In the genomic region with DNA sequence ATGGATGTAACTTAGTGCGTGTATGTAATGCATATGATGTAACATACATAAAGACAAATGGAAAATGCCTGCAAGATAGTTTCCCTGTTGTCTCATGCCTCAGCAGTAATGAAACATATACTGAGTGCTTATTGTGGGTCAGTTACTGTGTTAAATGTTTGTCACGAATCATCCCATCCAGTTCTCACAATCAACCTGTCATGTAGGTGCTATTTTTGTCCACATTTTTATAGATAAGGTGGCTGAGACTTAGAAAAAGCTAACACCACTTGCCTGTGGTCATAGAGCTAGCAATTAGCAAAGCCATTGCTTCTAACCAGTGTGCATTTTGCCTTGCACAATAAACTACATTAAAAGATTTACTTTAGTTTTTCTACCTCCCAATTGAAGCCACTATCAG, we compare ENCODE assay signal across 26 cellular contexts.
DNase-seq lines count a peak whose midpoint lies in the region; ATAC-seq, FAIRE-seq and TF ChIP-seq lines count a peak whose summit lies in the region.
"Had no signal": no experiment of that assay in that cellular context is flagged by ENCODE, and none has a peak within 500 bp of the region (broad histone marks: within the 10 kb centered on the region; RNA-seq: fewer than 3 reads in every experiment).

No MANE protein-coding gene starts in this region.

- no peaks in the 10 kb centered on the region for H3K27me3 Mint-ChIP-seq in activated naive CD4-positive, alpha-beta T cell treated with anti-CD3 and anti-CD28 coated beads for 36 hours (ENCODE audit: low read depth)
- no peaks in the 10 kb centered on the region for H3K27me3 Mint-ChIP-seq in activated T-cell treated with anti-CD3 and anti-CD28 coated beads, Interleukin-2, amount 50 U/mL, for 72 hours (ENCODE audit: low read depth)
- H3K27me3 Mint-ChIP-seq: CD4-positive, CD25-positive, alpha-beta regulatory T cell had no signal

- TF ChIP-seq EP300 in GM12878 (IDR thresholded peaks at IDR 0.05; ENCODE audit: borderline replicate concordance in 1 of 2, control insufficient read depth in 1 of 2, low read depth in 2 of 2, low read length in 2 of 2) (no peak), neural cell (conservative IDR thresholded peaks at IDR 0.05; ENCODE audit: poor library complexity, severe bottlenecking) (no peak)

- H3K27me3 ChIP-seq in GM12878 (replicated peaks in 1 of 2; ENCODE audit: control insufficient read depth in 2 of 2, insufficient read depth in 2 of 2, low read length in 1 of 2) = no peaks in the 10 kb centered on the region
- no peaks in the 10 kb centered on the region for H3K27me3 ChIP-seq in neural cell (ENCODE audit: insufficient read depth, low read depth, low read length)
- H3K27me3 ChIP-seq: BE2C had no signal

- H3K36me3 ChIP-seq in HEK293 (ENCODE audit: control insufficient read depth in 2 of 2, insufficient read depth in 1 of 2, low read length in 2 of 2) = no peaks in the 10 kb centered on the region
- no peaks in the 10 kb centered on the region for H3K36me3 ChIP-seq in GM12878 (ENCODE audit: control insufficient read depth in 2 of 2, insufficient read depth in 2 of 2, low read length in 1 of 2)
- H3K36me3 ChIP-seq in neural cell (ENCODE audit: insufficient read depth, low read length) = no peaks in the 10 kb centered on the region
- H3K36me3 ChIP-seq: BE2C had no signal

- intact Hi-C loops in GM12878 (cut with micrococcal nuclease; ENCODE audit: unreplicated experiment) = no loop called here
- intact Hi-C loops in left cardiac atrium (cut with DNase I) = no loop called here
- intact Hi-C loops in activated naive CD4-positive, alpha-beta T cell treated with anti-CD3 and anti-CD28 coated beads for 36 hours (cut with micrococcal nuclease) = no loop called here

- no peak for TF ChIP-seq CTCF in HEK293 (tag by site-specific recombination; IDR thresholded peaks at IDR 0.05)
- TF ChIP-seq CTCF in GM12878 (IDR thresholded peaks at IDR 0.05 in 2 of 3, conservative IDR thresholded peaks at IDR 0.05 in 1 of 3; ENCODE audit: control insufficient read depth in 2 of 3, extremely low read depth in 1 of 3, insufficient read depth in 1 of 3, low read depth in 3 of 3, low read length in 3 of 3) = no peak
- no peak for TF ChIP-seq CTCF in neural cell (IDR thresholded peaks at IDR 0.05; ENCODE audit: poor library complexity, severe bottlenecking)

- no peak for TF ChIP-seq POLR2A in GM12878 (IDR thresholded peaks at IDR 0.05; ENCODE audit: low read depth, low read length)

- SMC1A ChIA-PET in GM12878 (lab: Charles Lee; ENCODE audit: uncharacterized antibody, unreplicated experiment) = interaction anchor here (1.7 kb wide), 1 partner anchor 26 kb away, joined by 4 read pairs; no protein-coding TSS in a partner anchor

- H3K4me3 ChIP-seq in HEK293 (ENCODE audit: low read depth, low read length) (no peak overlapping the region), GM12878 (no peak overlapping the region), neural cell (ENCODE audit: low read length) (no peak overlapping the region)

- H3K27ac ChIP-seq in HEK293 (ENCODE audit: extremely low read depth, low read depth, low read length) (no peak overlapping the region), GM12878 (ENCODE audit: control insufficient read depth, insufficient read depth) (no peak overlapping the region), neural cell (ENCODE audit: low read length) (no peak overlapping the region)

- H2AFZ ChIP-seq in GM12878 (ENCODE audit: control insufficient read depth, low read depth, low read length) = no peak overlapping the region
- H2AFZ ChIP-seq in neural cell (ENCODE audit: low read depth, low read length) = no peak overlapping the region

- in situ Hi-C loops in GM12878 (cut with MboI) = no loop called here

- BruUV-seq in GM12878 (replicated peaks; lab: Mats Ljungman, UMichigan) = no TSS peak

- no peak overlapping the region for H3K27ac Mint-ChIP-seq in activated naive CD4-positive, alpha-beta T cell treated with anti-CD3 and anti-CD28 coated beads for 36 hours
- no peak overlapping the region for H3K27ac Mint-ChIP-seq in activated T-cell treated with anti-CD3 and anti-CD28 coated beads, Interleukin-2, amount 50 U/mL, for 72 hours
- H3K27ac Mint-ChIP-seq: CD4-positive, CD25-positive, alpha-beta regulatory T cell; CD8-positive, alpha-beta memory T cell; IgD-negative memory B cell had no signal

- H3K36me3 Mint-ChIP-seq in activated naive CD4-positive, alpha-beta T cell treated with anti-CD3 and anti-CD28 coated beads for 36 hours (ENCODE audit: low read depth) = no peaks in the 10 kb centered on the region
- no peaks in the 10 kb centered on the region for H3K36me3 Mint-ChIP-seq in activated T-cell treated with anti-CD3 and anti-CD28 coated beads, Interleukin-2, amount 50 U/mL, for 72 hours (ENCODE audit: insufficient read depth in 2 of 2)
- H3K36me3 Mint-ChIP-seq: CD4-positive, CD25-positive, alpha-beta regulatory T cell; CD8-positive, alpha-beta memory T cell had no signal

- no peak overlapping the region for H3K4me2 ChIP-seq in GM12878 (ENCODE audit: control insufficient read depth, insufficient read depth)
- H3K4me2 ChIP-seq in neural cell (ENCODE audit: low read length) = no peak overlapping the region

- RAD21 ChIA-PET in GM12878 (lab: Charles Lee; ENCODE audit: unreplicated experiment) = interaction anchor here (1.1 kb wide), 1 partner anchor 14 kb away, joined by 3 read pairs; no protein-coding TSS in a partner anchor

- FAIRE-seq in GM12878 (lab: Jason Lieb, UNC) = no peak
- FAIRE-seq: A204.1, GM12892, GM18507, HepG2 had no signal

- WGBS in GM12878 (ENCODE audit: insufficient coverage, insufficient replicate concordance, low lambda C conversion rate, missing lambda C conversion rate) = 25% methylated on average over 2 of the region's 2 CpGs

- no peak for DNase-seq in GM12878 (ENCODE audit: low read depth, low spot score)
- no peak for DNase-seq in left cardiac atrium
- no peak for DNase-seq in islet precursor cell
- DNase-seq in activated CD8-positive, alpha-beta memory T cell treated with anti-CD3 and anti-CD28 coated beads, Interleukin-2, amount 50 U/mL, for 4 hours = no peak
- no peak for DNase-seq in activated naive CD4-positive, alpha-beta T cell treated with anti-CD3 and anti-CD28 coated beads for 36 hours
- no peak for DNase-seq in activated T-cell treated with anti-CD3 and anti-CD28 coated beads, Interleukin-2, amount 50 U/mL, for 72 hours
- DNase-seq: ACHN; BE2C; C1 segment of cervical spinal cord; CD4-positive, CD25-positive, alpha-beta regulatory T cell; CD8-positive, alpha-beta memory T cell; COR-L47; DMS 273 treated with DMSO at 0.1 percent for 48 hours; DMS53; DND-41; EL; GOT3; H7 had no signal

- H4K20me1 ChIP-seq in GM12878 (ENCODE audit: control insufficient read depth, insufficient read depth) = no peaks in the 10 kb centered on the region
- H4K20me1 ChIP-seq in neural cell (ENCODE audit: insufficient read depth) = no peaks in the 10 kb centered on the region

- ATAC-seq in GM12878 (peak; percentile 12), left cardiac atrium (peak; percentile 34 to 53)
- ATAC-seq in activated T-cell treated with anti-CD3 and anti-CD28 coated beads, Interleukin-2, amount 50 U/mL, for 72 hours (replicated peaks in 1 of 2) = no peak
- ATAC-seq: HCT116, HepG2 had no signal

- CTCF ChIA-PET in HEK293 (lab: Yijun Ruan, JAX) (no interaction called here), GM12878 (lab: Yijun Ruan, JAX) (interaction anchor here (0.5 kb wide), 1 partner anchor 1155 kb away, joined by 3 read pairs; no protein-coding TSS in a partner anchor)
- CTCF ChIA-PET in activated naive CD4-positive, alpha-beta T cell treated with anti-CD3 and anti-CD28 coated beads for 36 hours (lab: Charles Lee) = interaction anchor here (0.7 kb wide), 1 partner anchor 1493 kb away, joined by 3 read pairs; no protein-coding TSS in a partner anchor

- H3K4me1 ChIP-seq in HEK293 (ENCODE audit: control insufficient read depth, insufficient read depth, low read length) = peaks cover 34% of the 10 kb centered on the region
- peaks cover 16% of the 10 kb centered on the region for H3K4me1 ChIP-seq in GM12878 (ENCODE audit: control insufficient read depth, insufficient read depth, low read length)
- H3K4me1 ChIP-seq: BE2C had no signal

- H3K4me1 Mint-ChIP-seq in activated naive CD4-positive, alpha-beta T cell treated with anti-CD3 and anti-CD28 coated beads for 36 hours (ENCODE audit: low read depth) = peaks cover 8% of the 10 kb centered on the region
- H3K4me1 Mint-ChIP-seq in activated T-cell treated with anti-CD3 and anti-CD28 coated beads, Interleukin-2, amount 50 U/mL, for 72 hours (ENCODE audit: low read depth) = peaks cover 5% of the 10 kb centered on the region

- POLR2A ChIA-PET in HEK293 (lab: Yijun Ruan, JAX) = no interaction called here
- POLR2A ChIA-PET in GM12878 (lab: Charles Lee) = interaction anchor here (1.4 kb wide), 1 partner anchor 13 kb away, joined by 6 read pairs; no protein-coding TSS in a partner anchor

- H3K9me3 ChIP-seq in HEK293 (ENCODE audit: control insufficient read depth, insufficient read depth, low read depth, low read length) (no peaks in the 10 kb centered on the region), GM12878 (replicated peaks; ENCODE audit: control insufficient read depth, insufficient read depth, low read length) (no peaks in the 10 kb centered on the region; the same call in 2 of the 3 replicates), neural cell (ENCODE audit: low read length) (no peaks in the 10 kb centered on the region)
- H3K9me3 ChIP-seq: BE2C had no signal

- no peaks in the 10 kb centered on the region for H3K9me2 ChIP-seq in neural cell (ENCODE audit: insufficient read depth, low read length)

- H3K79me2 ChIP-seq in GM12878 (ENCODE audit: control insufficient read depth, insufficient read depth, low read length) (no peaks in the 10 kb centered on the region; the same call in none of the 2 replicates), neural cell (replicated peaks; ENCODE audit: insufficient read depth, low read length) (peaks cover 46% of the 10 kb centered on the region)

- H3K9me3 Mint-ChIP-seq in activated naive CD4-positive, alpha-beta T cell treated with anti-CD3 and anti-CD28 coated beads for 36 hours = no peaks in the 10 kb centered on the region
- H3K9me3 Mint-ChIP-seq in activated T-cell treated with anti-CD3 and anti-CD28 coated beads, Interleukin-2, amount 50 U/mL, for 72 hours = no peaks in the 10 kb centered on the region
- H3K9me3 Mint-ChIP-seq: CD8-positive, alpha-beta memory T cell; IgD-negative memory B cell had no signal

- TF ChIP-seq RAD21 in GM12878 (IDR thresholded peaks at IDR 0.05; ENCODE audit: insufficient read depth, low read depth, low read length) = no peak
- TF ChIP-seq RAD21 in neural cell (conservative IDR thresholded peaks at IDR 0.05) = no peak

- no peaks in the 10 kb centered on the region for H3F3A ChIP-seq in neural cell (ENCODE audit: insufficient read depth, low read length, poor library complexity, severe bottlenecking)

- no peak overlapping the region for H3K4me3 Mint-ChIP-seq in activated naive CD4-positive, alpha-beta T cell treated with anti-CD3 and anti-CD28 coated beads for 36 hours
- no peak overlapping the region for H3K4me3 Mint-ChIP-seq in activated T-cell treated with anti-CD3 and anti-CD28 coated beads, Interleukin-2, amount 50 U/mL, for 72 hours
- H3K4me3 Mint-ChIP-seq: CD4-positive, CD25-positive, alpha-beta regulatory T cell; CD8-positive, alpha-beta memory T cell; IgD-negative memory B cell had no signal

- H3K9ac ChIP-seq in GM12878 (ENCODE audit: control insufficient read depth, insufficient read depth, low read length) (no peak overlapping the region), neural cell (ENCODE audit: low read length) (no peak overlapping the region)

Comparison
In these comparisons a context has a peak if more than half of its experiments do, and no peak if none do; other contexts are left out.
1. ATAC-seq: peak in GM12878 (single experiment) and left cardiac atrium (2 of 2); none in activated T-cell treated with anti-CD3 and anti-CD28 coated beads, Interleukin-2, amount 50 U/mL, for 72 hours (0 of 2).